1 cellular context compared by ENCODE assay signal in genomic region chr15:52759969-52760368, GRCh38.
TF ChIP-seq lines count a peak whose summit lies in the region.

No MANE protein-coding gene starts in this region.

TF ChIP-seq in H1, 55 proteins besides CTCF, POLR2A, EP300 and RAD21:
- no peak for TF ChIP-seq CBX8 (IDR thresholded peaks at IDR 0.05; ENCODE audit: borderline replicate concordance, low read depth, low read length)
- no peak for TF ChIP-seq JUND (IDR thresholded peaks at IDR 0.05; ENCODE audit: low read length)
